Comparison of ENCODE assay signal across 19 cellular contexts in the genomic region with DNA sequence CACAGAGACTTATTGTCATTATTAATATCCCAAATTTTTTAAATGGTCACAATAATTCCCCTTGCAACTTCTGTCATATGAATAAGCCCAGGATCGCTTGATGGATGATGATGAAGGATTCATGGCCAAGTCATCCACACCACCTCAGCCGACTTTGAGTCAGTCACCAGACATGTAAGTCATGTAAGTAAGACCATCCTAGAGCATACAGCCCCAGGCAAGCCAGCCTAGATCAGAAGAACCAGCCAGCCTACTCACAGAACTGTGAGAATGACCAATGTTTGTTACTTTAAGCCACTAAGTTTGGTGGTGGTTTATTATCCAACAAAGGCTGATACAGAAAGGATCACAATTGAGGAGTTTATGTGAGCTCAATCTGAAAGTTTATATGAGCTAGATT.
"Had no signal": no experiment of that assay in that cellular context is flagged by ENCODE, and none has a peak within 500 bp of the region (broad histone marks: within the 10 kb centered on the region; RNA-seq: fewer than 3 reads in every experiment).

No MANE protein-coding gene starts in this region.

- H3K4me3 ChIP-seq: SJSA1, SK-N-MC had no signal

- DNase-seq: KBM-7, MV-4-11, NCI-H1048, NCI-H1105, NCI-H1417, NCI-H1436 treated with DMSO at 0.1 percent for 48 hours, NCI-H1694, NCI-H187 treated with DMSO at 0.1 percent for 48 hours, NCI-H2081, NCI-H2107, NCI-H2227 treated with DMSO at 0.1 percent for 48 hours, NCI-H524, NCI-H526 treated with DMSO at 0.1 percent for 48 hours, NCI-H774, Right ventricle myocardium superior, RPMI8226, SIG-M5 had no signal
